Comparison of ENCODE assay signal across 28 cellular contexts in the genomic region with DNA sequence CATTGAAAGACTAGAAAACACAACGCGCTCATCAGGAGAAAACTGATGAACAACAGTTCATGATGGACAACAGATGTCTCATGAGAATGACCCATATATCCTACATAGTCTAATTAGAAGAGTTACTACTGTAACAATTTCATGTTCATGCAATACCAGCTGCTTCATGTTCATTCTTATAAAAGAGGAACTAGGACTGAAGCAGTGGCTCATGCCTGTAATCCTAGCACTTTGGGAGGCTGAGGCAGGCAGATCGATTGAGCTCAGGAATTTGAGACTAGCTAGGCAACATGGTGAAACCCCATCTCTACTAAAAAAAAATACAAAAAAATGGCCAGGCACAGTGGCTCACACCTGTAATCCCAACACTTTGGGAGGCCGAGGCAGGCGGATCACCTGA.
"Had no signal": no experiment of that assay in that cellular context is flagged by ENCODE, and none has a peak within 500 bp of the region (broad histone marks: within the 10 kb centered on the region; RNA-seq: fewer than 3 reads in every experiment).

No MANE protein-coding gene starts in this region.

- H3K4me1 ChIP-seq: esophagus squamous epithelium, left lung, right atrium auricular region, thyroid gland, upper lobe of left lung, vagina had no signal

- H3K27me3 ChIP-seq: esophagus squamous epithelium, left lung, right atrium auricular region, thyroid gland, upper lobe of left lung, vagina had no signal

- H3K36me3 Mint-ChIP-seq: natural killer cell treated with Interleukin-12 subunit alpha and Interleukin-12 subunit beta and Interleukin-15 and Interleukin-18, amount 100 ng/mL, for 72 hours had no signal

- H3K9me3 ChIP-seq: esophagus squamous epithelium, left lung, right atrium auricular region, thyroid gland, upper lobe of left lung, vagina had no signal

- H3K9me3 Mint-ChIP-seq: activated CD4-positive, alpha-beta memory T cell treated with anti-CD3 and anti-CD28 coated beads, Interleukin-2, amount 10 ng/mL, durations not matched to agents 7 days and 5 days; activated CD4-positive, alpha-beta T cell treated with anti-CD3 and anti-CD28 coated beads, Interleukin-2, amount 10 ng/mL, durations not matched to agents 7 days and 5 days; activated naive CD4-positive, alpha-beta T cell treated with anti-CD3 and anti-CD28 coated beads, Interleukin-2, amount 50 U/mL, for 24 hours; activated T-cell treated with anti-CD3 and anti-CD28 coated beads, Interleukin-2, amount 50 U/mL, for 24 hours; central memory CD8-positive, alpha-beta T cell; natural killer cell treated with Interleukin-12 subunit alpha and Interleukin-12 subunit beta and Interleukin-15 and Interleukin-18, amount 100 ng/mL, for 72 hours; stimulated activated memory B cell treated with anti-CD40 and anti-IgM and Interleukin-4, amounts not matched to agents 10 μg/mL and 1 μg/mL and 100 μg/mL, for 72 hours; stimulated activated naive CD8-positive, alpha-beta T cell treated with anti-CD3 and anti-CD28 coated beads, Interleukin-15, amount 100 ng/mL, for 72 hours; WTC11 had no signal

- H3K27ac ChIP-seq: epithelial cell of prostate, esophagus squamous epithelium, left lung, right atrium auricular region, thyroid gland, upper lobe of left lung, vagina had no signal

- ATAC-seq: left lung; natural killer cell treated with Interleukin-12 subunit alpha and Interleukin-12 subunit beta and Interleukin-15 and Interleukin-18, amount 100 ng/mL, for 72 hours; stimulated activated memory B cell treated with anti-CD40 and anti-IgM and Interleukin-4, amounts not matched to agents 10 μg/mL and 1 μg/mL and 100 μg/mL, for 72 hours; stimulated activated naive CD8-positive, alpha-beta T cell treated with anti-CD3 and anti-CD28 coated beads, Interleukin-15, amount 100 ng/mL, for 72 hours; WTC11 had no signal

- DNase-seq: activated CD4-positive, alpha-beta memory T cell treated with anti-CD3 and anti-CD28 coated beads, Interleukin-2, amount 10 ng/mL, durations not matched to agents 7 days and 5 days; activated CD4-positive, alpha-beta T cell treated with anti-CD3 and anti-CD28 coated beads for 1 hour; activated CD4-positive, alpha-beta T cell treated with anti-CD3 and anti-CD28 coated beads, Interleukin-2, amount 10 ng/mL, durations not matched to agents 7 days and 5 days; activated CD8-positive, alpha-beta memory T cell treated with anti-CD3 and anti-CD28 coated beads, Interleukin-2, amount 50 U/mL, for 48 hours; activated T-cell treated with anti-CD3 and anti-CD28 coated beads, Interleukin-2, amount 50 U/mL, for 24 hours; anterior cingulate cortex; dermis blood vessel endothelial cell; effector CD4-positive, alpha-beta T cell; esophagus squamous epithelium; glutamatergic neuron; left lung; mesendoderm; stimulated activated CD4-positive, alpha-beta T cell treated with anti-CD3 and anti-CD28 coated beads, Interleukin-1b, Interleukin-23, amount 100 ng/mL, for 48 hours; stimulated activated CD4-positive, alpha-beta T cell treated with anti-CD3 and anti-CD28 coated beads, Interleukin-4, amount 100 ng/mL, for 4 hours; stimulated activated CD8-positive, alpha-beta memory T cell treated with anti-CD3 and anti-CD28 coated beads, Interleukin-4, amount 100 ng/mL, for 48 hours; stimulated activated naive CD8-positive, alpha-beta T cell treated with anti-CD3 and anti-CD28 coated beads, Interleukin-15, amount 100 ng/mL, for 72 hours; thyroid gland; upper lobe of left lung had no signal

- H3K4me1 Mint-ChIP-seq: activated CD4-positive, alpha-beta T cell treated with anti-CD3 and anti-CD28 coated beads, Interleukin-2, amount 10 ng/mL, durations not matched to agents 7 days and 5 days; stimulated activated naive CD8-positive, alpha-beta T cell treated with anti-CD3 and anti-CD28 coated beads, Interleukin-15, amount 100 ng/mL, for 72 hours had no signal

- H3K36me3 ChIP-seq: thyroid gland had no signal

- H3K4me3 ChIP-seq: esophagus squamous epithelium, left lung, lung, right atrium auricular region, smooth muscle cell, thyroid gland, upper lobe of left lung, vagina had no signal

- H3K4me2 ChIP-seq: smooth muscle cell had no signal

- H3K27me3 Mint-ChIP-seq: activated CD4-positive, alpha-beta memory T cell treated with anti-CD3 and anti-CD28 coated beads, Interleukin-2, amount 10 ng/mL, durations not matched to agents 7 days and 5 days; activated CD4-positive, alpha-beta T cell treated with anti-CD3 and anti-CD28 coated beads, Interleukin-2, amount 10 ng/mL, durations not matched to agents 7 days and 5 days; activated naive CD4-positive, alpha-beta T cell treated with anti-CD3 and anti-CD28 coated beads, Interleukin-2, amount 50 U/mL, for 24 hours; activated T-cell treated with anti-CD3 and anti-CD28 coated beads, Interleukin-2, amount 50 U/mL, for 24 hours; central memory CD8-positive, alpha-beta T cell; natural killer cell treated with Interleukin-12 subunit alpha and Interleukin-12 subunit beta and Interleukin-15 and Interleukin-18, amount 100 ng/mL, for 72 hours; stimulated activated memory B cell treated with anti-CD40 and anti-IgM and Interleukin-4, amounts not matched to agents 10 μg/mL and 1 μg/mL and 100 μg/mL, for 72 hours; stimulated activated naive CD8-positive, alpha-beta T cell treated with anti-CD3 and anti-CD28 coated beads, Interleukin-15, amount 100 ng/mL, for 72 hours had no signal

- H3K27ac Mint-ChIP-seq: activated CD4-positive, alpha-beta memory T cell treated with anti-CD3 and anti-CD28 coated beads, Interleukin-2, amount 10 ng/mL, durations not matched to agents 7 days and 5 days; activated CD4-positive, alpha-beta T cell treated with anti-CD3 and anti-CD28 coated beads, Interleukin-2, amount 10 ng/mL, durations not matched to agents 7 days and 5 days; activated naive CD4-positive, alpha-beta T cell treated with anti-CD3 and anti-CD28 coated beads, Interleukin-2, amount 50 U/mL, for 24 hours; activated T-cell treated with anti-CD3 and anti-CD28 coated beads, Interleukin-2, amount 50 U/mL, for 24 hours; natural killer cell treated with Interleukin-12 subunit alpha and Interleukin-12 subunit beta and Interleukin-15 and Interleukin-18, amount 100 ng/mL, for 72 hours; stimulated activated memory B cell treated with anti-CD40 and anti-IgM and Interleukin-4, amounts not matched to agents 10 μg/mL and 1 μg/mL and 100 μg/mL, for 72 hours; stimulated activated naive CD8-positive, alpha-beta T cell treated with anti-CD3 and anti-CD28 coated beads, Interleukin-15, amount 100 ng/mL, for 72 hours; WTC11 had no signal

- H3K4me3 Mint-ChIP-seq: activated CD4-positive, alpha-beta memory T cell treated with anti-CD3 and anti-CD28 coated beads, Interleukin-2, amount 10 ng/mL, durations not matched to agents 7 days and 5 days; activated CD4-positive, alpha-beta T cell treated with anti-CD3 and anti-CD28 coated beads, Interleukin-2, amount 10 ng/mL, durations not matched to agents 7 days and 5 days; activated naive CD4-positive, alpha-beta T cell treated with anti-CD3 and anti-CD28 coated beads, Interleukin-2, amount 50 U/mL, for 24 hours; activated T-cell treated with anti-CD3 and anti-CD28 coated beads, Interleukin-2, amount 50 U/mL, for 24 hours; central memory CD8-positive, alpha-beta T cell; natural killer cell treated with Interleukin-12 subunit alpha and Interleukin-12 subunit beta and Interleukin-15 and Interleukin-18, amount 100 ng/mL, for 72 hours; stimulated activated memory B cell treated with anti-CD40 and anti-IgM and Interleukin-4, amounts not matched to agents 10 μg/mL and 1 μg/mL and 100 μg/mL, for 72 hours; stimulated activated naive CD8-positive, alpha-beta T cell treated with anti-CD3 and anti-CD28 coated beads, Interleukin-15, amount 100 ng/mL, for 72 hours; WTC11 had no signal
